8 cellular contexts compared by ENCODE assay signal in genomic region chr1:47333922-47334764, GRCh38. TPM values are rescaled to one million over a fixed set of nuclear protein-coding genes. Genes with fewer than 3 reads are reported as not detected.
DNase-seq lines count a peak whose midpoint lies in the region; ATAC-seq and TF ChIP-seq lines count a peak whose summit lies in the region.

No MANE protein-coding gene starts in this region.

- intact Hi-C loops in CD8-positive, alpha-beta T cell (cut with DNase I, micrococcal nuclease), result loop anchor here (1.0 to 10.0 kb wide), 3 partner anchors 20 to 719 kb away; partner anchors contain the start of genes STIL (in 2 of the 2) and MOB3C (in 1 of the 2)

- H3K9me3 Mint-ChIP-seq in CD8-positive, alpha-beta T cell, result no peaks in the 10 kb centered on the region
- no peaks in the 10 kb centered on the region for H3K9me3 Mint-ChIP-seq in endodermal cell

- H3K27ac Mint-ChIP-seq in CD8-positive, alpha-beta T cell, result peak overlapping the region; percentile 91
- peak overlapping the region; percentile 98 for H3K27ac Mint-ChIP-seq in endodermal cell

- H3K4me1 ChIP-seq in CD8-positive, alpha-beta T cell (ENCODE audit: insufficient read depth, low read length), result peaks cover 20% of the 10 kb centered on the region
- H3K4me1 ChIP-seq in endodermal cell (ENCODE audit: control insufficient read depth, insufficient read depth, low read length), result no peaks in the 10 kb centered on the region

- H3K9ac ChIP-seq in endodermal cell (ENCODE audit: extremely low read depth, low read length, poor library complexity, severe bottlenecking), result peak overlapping the region; percentile 84

- H3K9me3 ChIP-seq in CD8-positive, alpha-beta T cell (ENCODE audit: low read length), result no peaks in the 10 kb centered on the region
- no peaks in the 10 kb centered on the region for H3K9me3 ChIP-seq in endodermal cell (ENCODE audit: control insufficient read depth, low read length)

- TF ChIP-seq CTCF in CD8-positive, alpha-beta T cell (IDR thresholded peaks at IDR 0.05), result no peak
- TF ChIP-seq CTCF in endodermal cell (conservative IDR thresholded peaks at IDR 0.05), result peak; percentile 49

- peaks cover 3% of the 10 kb centered on the region for H3K36me3 Mint-ChIP-seq in CD8-positive, alpha-beta T cell
- peaks cover under 1% of the 10 kb centered on the region for H3K36me3 Mint-ChIP-seq in endodermal cell (ENCODE audit: low read depth)

- H3K27ac ChIP-seq in CD8-positive, alpha-beta T cell (ENCODE audit: low read depth, low read length), result peak overlapping the region; percentile 67
- H3K27ac ChIP-seq in endodermal cell (ENCODE audit: low read depth, low read length), result peak overlapping the region; percentile 95

- POLR2A ChIA-PET in CD8-positive, alpha-beta T cell (lab: Charles Lee), result interaction anchor here (0.5 to 2.8 kb wide), 7 partner anchors 9 to 103 kb away, joined by 3 to 29 read pairs (median 5); partner anchors contain the start of genes FOXD2 and STIL

- peaks cover 16% of the 10 kb centered on the region for H3K4me1 Mint-ChIP-seq in CD8-positive, alpha-beta T cell (ENCODE audit: low read depth)
- peaks cover 6% of the 10 kb centered on the region for H3K4me1 Mint-ChIP-seq in endodermal cell

- no peaks in the 10 kb centered on the region for H3K27me3 ChIP-seq in CD8-positive, alpha-beta T cell (ENCODE audit: insufficient read depth, low read length)
- no peaks in the 10 kb centered on the region for H3K27me3 ChIP-seq in endodermal cell (ENCODE audit: control insufficient read depth, insufficient read depth, low read length, poor library complexity, severe bottlenecking)

- CTCF ChIA-PET in CD8-positive, alpha-beta T cell (lab: Charles Lee), result interaction anchor here (1.6 to 1.8 kb wide), 3 partner anchors 10 to 104 kb away, joined by 6 to 8 read pairs (median 6); partner anchors contain the start of gene FOXD2

- no peaks in the 10 kb centered on the region for H3K36me3 ChIP-seq in CD8-positive, alpha-beta T cell (ENCODE audit: insufficient read depth, low read length)
- H3K36me3 ChIP-seq in endodermal cell (ENCODE audit: control insufficient read depth, insufficient read depth, low read length), result peaks cover 6% of the 10 kb centered on the region

- H3K4me3 Mint-ChIP-seq in CD8-positive, alpha-beta T cell, result no peak overlapping the region
- H3K4me3 Mint-ChIP-seq in endodermal cell, result no peak overlapping the region

- ATAC-seq in CD8-positive, alpha-beta T cell, result peak; percentile 89
- ATAC-seq in GM19324 (IDR thresholded peaks at IDR 0.05; ENCODE audit: low FRiP score, unreplicated experiment) (peak; percentile 90), HG03457 (IDR thresholded peaks at IDR 0.05; ENCODE audit: unreplicated experiment) (peak; percentile 75)

- peak overlapping the region; percentile 78 for H3K4me3 ChIP-seq in CD8-positive, alpha-beta T cell (ENCODE audit: low read depth, low read length)
- H3K4me3 ChIP-seq in endodermal cell (ENCODE audit: low read length), result peak overlapping the region; percentile 81

- H3K27me3 Mint-ChIP-seq in CD8-positive, alpha-beta T cell (ENCODE audit: low read depth), result no peaks in the 10 kb centered on the region
- no peaks in the 10 kb centered on the region for H3K27me3 Mint-ChIP-seq in endodermal cell (ENCODE audit: insufficient read depth)

- DNase-seq in CD8-positive, alpha-beta T cell, result peak; percentile 39 to 81 (median 64)
- DNase-seq in NCI-H82 (lab: John Stamatoyannopoulos, UW), result peak; percentile 89
- peak; percentile 34 to 35 for DNase-seq in activated CD8-positive, alpha-beta memory T cell treated with anti-CD3 and anti-CD28 coated beads for 4 hours (ENCODE audit: low read depth in 2 of 2)
- DNase-seq in endodermal cell, result peak; percentile 90
- DNase-seq in midbrain (lab: John Stamatoyannopoulos, UW), result peak; percentile 85
- peak; percentile 34 to 38 for DNase-seq in stimulated activated CD8-positive, alpha-beta memory T cell treated with anti-CD3 and anti-CD28 coated beads, Interleukin-2, amount 100 ng/mL, for 1 hour (ENCODE audit: low read depth in 2 of 2)

- WGBS in endodermal cell (ENCODE audit: insufficient coverage in 1 of 2, insufficient read length in 1 of 2), 2 experiments, result 0 to 1% methylated on average over 33 to 90 of the region's 90 CpGs

RNA-seq across cellular contexts. Expression of gene CMPK1, which starts 0.6 kb away (rescaled TPM):
- total RNA-seq in CD8-positive, alpha-beta T cell, result 100 to 1,000 TPM in 1 of 2 experiments, 10 to 100 TPM in 1; 98.8 to 106 TPM
- 10 to 100 TPM; 41.6 to 42.0 TPM for total RNA-seq in endodermal cell
- 51.7 TPM for polyA plus RNA-seq in endodermal cell (2013, experiment 1 of 2)
- 52.1 TPM for polyA plus RNA-seq in endodermal cell (2013, experiment 2 of 2)

RNA-seq across cellular contexts. Expression of gene STIL, which starts 20.2 kb away (rescaled TPM):
- 1 to 10 TPM; 1.4 to 1.8 TPM for total RNA-seq in CD8-positive, alpha-beta T cell
- total RNA-seq in endodermal cell, result 10 to 100 TPM; 39.3 to 48.0 TPM
- polyA plus RNA-seq in endodermal cell (2013, experiment 1 of 2), result 22.2 TPM
- 24.3 TPM for polyA plus RNA-seq in endodermal cell (2013, experiment 2 of 2)

Comparison
In these comparisons a context has a peak if more than half of its experiments do, and no peak if none do; other contexts are left out.
1. Peak in every context shown above with its lines: DNase-seq, ATAC-seq, H3K4me3 ChIP-seq and H3K27ac ChIP-seq.
2. DNase-seq: peak in every context shown above with its lines; median percentile 90 in endodermal cell; 89 in NCI-H82; 85 in midbrain; 64 in CD8-positive, alpha-beta T cell; 36 in stimulated activated CD8-positive, alpha-beta memory T cell treated with anti-CD3 and anti-CD28 coated beads, Interleukin-2, amount 100 ng/mL, for 1 hour; 34 in activated CD8-positive, alpha-beta memory T cell treated with anti-CD3 and anti-CD28 coated beads for 4 hours.
3. RNA of gene STIL, which starts 20.2 kb away (total RNA-seq): 39.3 to 48.0 TPM in endodermal cell; 1.4 to 1.8 TPM in CD8-positive, alpha-beta T cell; every median in the first group is over 10 times any median in the second.